In genomic region chr2:64267699-64268098, GRCh38 we compare ENCODE assay signal across 18 cellular contexts.
A peak's percentile ranks its signal among the peaks of the same experiment; 100 is the strongest.
DNase-seq lines count a peak whose midpoint lies in the region; ATAC-seq, FAIRE-seq and TF ChIP-seq lines count a peak whose summit lies in the region.
"Had no signal": no experiment of that assay in that cellular context is flagged by ENCODE, and none has a peak within 500 bp of the region (broad histone marks: within the 10 kb centered on the region; RNA-seq: fewer than 3 reads in every experiment).

No MANE protein-coding gene starts in this region.

- no peaks in the 10 kb centered on the region for H3K79me2 ChIP-seq in keratinocyte (ENCODE audit: control insufficient read depth, insufficient read depth, low read length)

- H3K27me3 Mint-ChIP-seq in activated CD4-positive, alpha-beta T cell treated with anti-CD3 and anti-CD28 coated beads for 36 hours, result no peaks in the 10 kb centered on the region
- H3K27me3 Mint-ChIP-seq in dendritic cell treated with granulocyte-macrophage colony-stimulating factor and Interleukin-4, amounts not matched to agents 40 ng/mL and 50 ng/mL, for 4 days, result no peaks in the 10 kb centered on the region

- POLR2A ChIA-PET in activated CD4-positive, alpha-beta T cell treated with anti-CD3 and anti-CD28 coated beads for 36 hours (lab: Charles Lee), result no interaction called here

- H3K4me1 ChIP-seq in keratinocyte (ENCODE audit: control insufficient read depth, extremely low read depth, insufficient read depth, low read length) (peaks cover 33% of the 10 kb centered on the region), vagina (peaks cover 34% of the 10 kb centered on the region)
- H3K4me1 ChIP-seq: prostate gland had no signal

- peak overlapping the region; percentile 2 for H3K27ac Mint-ChIP-seq in activated CD4-positive, alpha-beta T cell treated with anti-CD3 and anti-CD28 coated beads for 36 hours
- H3K27ac Mint-ChIP-seq in dendritic cell treated with granulocyte-macrophage colony-stimulating factor and Interleukin-4, amounts not matched to agents 40 ng/mL and 50 ng/mL, for 4 days, result peak overlapping the region; percentile 43
- H3K27ac Mint-ChIP-seq: activated CD4-positive, alpha-beta T cell treated with anti-CD3 and anti-CD28 coated beads, Interleukin-2, amount 10 ng/mL, durations not matched to agents 7 days and 5 days; activated naive CD4-positive, alpha-beta T cell treated with anti-CD3 and anti-CD28 coated beads, Interleukin-2, amount 50 U/mL, for 72 hours had no signal

- no peak overlapping the region for H3K4me3 Mint-ChIP-seq in activated CD4-positive, alpha-beta T cell treated with anti-CD3 and anti-CD28 coated beads for 36 hours
- H3K4me3 Mint-ChIP-seq in dendritic cell treated with granulocyte-macrophage colony-stimulating factor and Interleukin-4, amounts not matched to agents 40 ng/mL and 50 ng/mL, for 4 days, result no peak overlapping the region
- H3K4me3 Mint-ChIP-seq: activated CD4-positive, alpha-beta T cell treated with anti-CD3 and anti-CD28 coated beads, Interleukin-2, amount 10 ng/mL, durations not matched to agents 7 days and 5 days; CD14-positive monocyte had no signal

- intact Hi-C loops in activated CD4-positive, alpha-beta T cell treated with anti-CD3 and anti-CD28 coated beads for 36 hours (cut with DNase I, micrococcal nuclease), result no loop called here
- intact Hi-C loops in dendritic cell treated with granulocyte-macrophage colony-stimulating factor and Interleukin-4, amounts not matched to agents 40 ng/mL and 50 ng/mL, for 4 days (cut with micrococcal nuclease), result loop anchor here (10.0 kb wide), 1 partner anchor 47 kb away; no protein-coding TSS in a partner anchor
- intact Hi-C loops in vagina (cut with DNase I), result no loop called here

- H3K9ac ChIP-seq in keratinocyte (ENCODE audit: control insufficient read depth, extremely low read depth, insufficient read depth, low read length), result no peak overlapping the region

- no peaks in the 10 kb centered on the region for H3K36me3 ChIP-seq in keratinocyte (ENCODE audit: control insufficient read depth in 2 of 2, extremely low read depth in 1 of 2, insufficient read depth in 2 of 2, low read length in 2 of 2)
- no peaks in the 10 kb centered on the region for H3K36me3 ChIP-seq in vagina
- H3K36me3 ChIP-seq: prostate gland, upper lobe of left lung had no signal

- no peaks in the 10 kb centered on the region for H3K27me3 ChIP-seq in keratinocyte (ENCODE audit: control insufficient read depth, extremely low read depth, insufficient read depth, low read length)
- H3K27me3 ChIP-seq in vagina, result no peaks in the 10 kb centered on the region
- H3K27me3 ChIP-seq: upper lobe of left lung had no signal

- no peak for DNase-seq in activated CD4-positive, alpha-beta T cell treated with anti-CD3 and anti-CD28 coated beads for 36 hours
- no peak for DNase-seq in activated CD4-positive, alpha-beta T cell treated with anti-CD3 and anti-CD28 coated beads for 48 hours
- DNase-seq in keratinocyte (ENCODE audit: low read depth, low spot score) (no peak), vagina (ENCODE audit: extremely low spot score in 2 of 2) (no peak), T-helper 1 cell (no peak), mucosa of gallbladder (ENCODE audit: low spot score) (no peak)
- DNase-seq: activated CD4-positive, alpha-beta T cell treated with anti-CD3 and anti-CD28 coated beads, Interleukin-2, amount 10 ng/mL, durations not matched to agents 7 days and 5 days; DMS53; stimulated activated naive CD4-positive, alpha-beta T cell treated with Interleukin-2 at 50 U/mL for 16 hours; upper lobe of left lung had no signal

- TF ChIP-seq CTCF in keratinocyte (optimal IDR thresholded peaks at IDR 0.05 in 1 of 3, IDR thresholded peaks at IDR 0.05 in 1 of 3, conservative IDR thresholded peaks at IDR 0.05 in 1 of 3; ENCODE audit: extremely low read depth in 1 of 3, insufficient read depth in 2 of 3, low read length in 3 of 3), result no peak
- no peak for TF ChIP-seq CTCF in vagina (IDR thresholded peaks at IDR 0.05)

- H3K4me2 ChIP-seq in keratinocyte (ENCODE audit: control insufficient read depth, extremely low read depth, insufficient read depth, low read depth, low read length), result no peak overlapping the region

- H3K9me3 ChIP-seq in keratinocyte (ENCODE audit: control insufficient read depth, low read depth, low read length), result peaks cover 4% of the 10 kb centered on the region
- H3K9me3 ChIP-seq in vagina, result no peaks in the 10 kb centered on the region
- H3K9me3 ChIP-seq: prostate gland, upper lobe of left lung had no signal

- H3K9me1 ChIP-seq in keratinocyte (ENCODE audit: control insufficient read depth, extremely low read depth, insufficient read depth, low read length), result no peaks in the 10 kb centered on the region

- FAIRE-seq in keratinocyte (lab: Jason Lieb, UNC), result peak; percentile 49
- FAIRE-seq: GM19239 had no signal

- CTCF ChIA-PET in activated CD4-positive, alpha-beta T cell treated with anti-CD3 and anti-CD28 coated beads for 36 hours (lab: Charles Lee), result interaction anchor here (0.6 to 0.8 kb wide), 2 partner anchors 218 to 222 kb away, joined by 3 to 4 read pairs; no protein-coding TSS in a partner anchor

- peak overlapping the region; percentile 56 for H2AFZ ChIP-seq in keratinocyte (ENCODE audit: control insufficient read depth, low read length)

- H3K9me3 Mint-ChIP-seq in activated CD4-positive, alpha-beta T cell treated with anti-CD3 and anti-CD28 coated beads for 36 hours (ENCODE audit: low read depth), result no peaks in the 10 kb centered on the region
- peaks cover 14% of the 10 kb centered on the region for H3K9me3 Mint-ChIP-seq in dendritic cell treated with granulocyte-macrophage colony-stimulating factor and Interleukin-4, amounts not matched to agents 40 ng/mL and 50 ng/mL, for 4 days

- H3K27ac ChIP-seq in keratinocyte (ENCODE audit: control insufficient read depth, insufficient read depth, low read length), result no peak overlapping the region
- H3K27ac ChIP-seq in vagina, result peak overlapping the region; percentile 9
- H3K27ac ChIP-seq: prostate gland had no signal

- H3K4me3 ChIP-seq in keratinocyte (ENCODE audit: control insufficient read depth in 2 of 3, extremely low read depth in 1 of 3, insufficient read depth in 2 of 3, low read depth in 1 of 3, low read length in 3 of 3) (no peak overlapping the region), vagina (no peak overlapping the region)
- H3K4me3 ChIP-seq: prostate gland, upper lobe of left lung had no signal

- TF ChIP-seq POLR2A in vagina (IDR thresholded peaks at IDR 0.05), result no peak

- ATAC-seq in activated CD4-positive, alpha-beta T cell treated with anti-CD3 and anti-CD28 coated beads for 36 hours, result no peak
- no peak for ATAC-seq in GM21619 (IDR thresholded peaks at IDR 0.05; ENCODE audit: unreplicated experiment)
- ATAC-seq: activated naive CD4-positive, alpha-beta T cell treated with anti-CD3 and anti-CD28 coated beads, Interleukin-2, amount 50 U/mL, for 72 hours; left lobe of liver; Right ventricle myocardium inferior had no signal

- no peaks in the 10 kb centered on the region for H3K36me3 Mint-ChIP-seq in activated CD4-positive, alpha-beta T cell treated with anti-CD3 and anti-CD28 coated beads for 36 hours (ENCODE audit: low read depth)
- no peaks in the 10 kb centered on the region for H3K36me3 Mint-ChIP-seq in dendritic cell treated with granulocyte-macrophage colony-stimulating factor and Interleukin-4, amounts not matched to agents 40 ng/mL and 50 ng/mL, for 4 days (ENCODE audit: low read depth)

- dilution Hi-C loops in keratinocyte (cut with MboI; ENCODE audit: extremely low pct_ligation_motif_present, low sequenced_read_pairs), result no loop called here

- H3K4me1 Mint-ChIP-seq in activated CD4-positive, alpha-beta T cell treated with anti-CD3 and anti-CD28 coated beads for 36 hours, result no peaks in the 10 kb centered on the region
- H3K4me1 Mint-ChIP-seq in dendritic cell treated with granulocyte-macrophage colony-stimulating factor and Interleukin-4, amounts not matched to agents 40 ng/mL and 50 ng/mL, for 4 days (ENCODE audit: low read depth), result peaks cover 28% of the 10 kb centered on the region
- H3K4me1 Mint-ChIP-seq: activated CD4-positive, alpha-beta T cell treated with anti-CD3 and anti-CD28 coated beads, Interleukin-2, amount 10 ng/mL, durations not matched to agents 7 days and 5 days had no signal

- no peaks in the 10 kb centered on the region for H4K20me1 ChIP-seq in keratinocyte (ENCODE audit: control insufficient read depth, extremely low read depth, insufficient read depth, low read length)
